In genomic region chr15:56608140-56608778, GRCh38 we compare ENCODE assay signal across 11 cellular contexts.
A peak's percentile ranks its signal among the peaks of the same experiment; 100 is the strongest.
DNase-seq lines count a peak whose midpoint lies in the region; ATAC-seq and TF ChIP-seq lines count a peak whose summit lies in the region.
"Had no signal": no experiment of that assay in that cellular context is flagged by ENCODE, and none has a peak within 500 bp of the region (broad histone marks: within the 10 kb centered on the region; RNA-seq: fewer than 3 reads in every experiment).

No MANE protein-coding gene starts in this region.

- H3K4me1 ChIP-seq in CD4-positive, alpha-beta memory T cell (ENCODE audit: insufficient read depth, low read length), result no peaks in the 10 kb centered on the region
- H3K4me1 ChIP-seq: lower lobe of right lung had no signal

- H3K9me3 Mint-ChIP-seq in CD4-positive, alpha-beta memory T cell, result peaks cover 0 to 7% (median 4%) of the 10 kb centered on the region in 8 donors

- H3K27me3 Mint-ChIP-seq in CD4-positive, alpha-beta memory T cell, result peaks cover 6 to 7% of the 10 kb centered on the region in 2 donors

- TF ChIP-seq CTCF in foreskin fibroblast (IDR thresholded peaks at IDR 0.05; ENCODE audit: low read depth, low read length), result no peak

- no peaks in the 10 kb centered on the region for H3K36me3 ChIP-seq in CD4-positive, alpha-beta memory T cell (ENCODE audit: insufficient read depth, low read length)
- H3K36me3 ChIP-seq: lower lobe of right lung had no signal

- no peak overlapping the region for H3K27ac ChIP-seq in CD4-positive, alpha-beta memory T cell (ENCODE audit: low read depth, low read length)
- H3K27ac ChIP-seq: lower lobe of right lung had no signal

- no peaks in the 10 kb centered on the region for H3K9me3 ChIP-seq in CD4-positive, alpha-beta memory T cell (ENCODE audit: control insufficient read depth in 1 of 2, low read length in 2 of 2)

- no peak overlapping the region for H3K4me3 ChIP-seq in foreskin fibroblast (ENCODE audit: low read depth in 1 of 2, low read length in 2 of 2)
- H3K4me3 ChIP-seq in CD4-positive, alpha-beta memory T cell (ENCODE audit: low read length in 2 of 2), result no peak overlapping the region
- H3K4me3 ChIP-seq: lower lobe of right lung had no signal

- POLR2A ChIA-PET in CD4-positive, alpha-beta memory T cell (lab: Charles Lee; ENCODE audit: partially characterized antibody), result no interaction called here

- DNase-seq in iris pigment epithelial cell (ENCODE audit: low read depth) (peak; percentile 39), NCI-H2029 treated with DMSO at 0.1 percent for 48 hours (lab: John Stamatoyannopoulos, UW) (no peak), foreskin fibroblast (no peak), G401 (ENCODE audit: low spot score) (no peak)
- DNase-seq in CD4-positive, alpha-beta memory T cell, result no peak
- DNase-seq: dermis blood vessel endothelial cell, lower lobe of right lung, NCI-H2227 treated with DMSO at 0.1 percent for 48 hours had no signal

- H3K4me1 Mint-ChIP-seq in CD4-positive, alpha-beta memory T cell, result peaks cover 0 to 4% (median 1%) of the 10 kb centered on the region in 4 donors

- no peak overlapping the region for H3K27ac Mint-ChIP-seq in CD4-positive, alpha-beta memory T cell

- peaks cover 0 to 5% of the 10 kb centered on the region in 2 donors for H3K36me3 Mint-ChIP-seq in CD4-positive, alpha-beta memory T cell

- H3K4me3 Mint-ChIP-seq in CD4-positive, alpha-beta memory T cell, result no peak overlapping the region

- no peaks in the 10 kb centered on the region for H3K27me3 ChIP-seq in CD4-positive, alpha-beta memory T cell (ENCODE audit: insufficient read depth, low read length)

- intact Hi-C loops in CD4-positive, alpha-beta memory T cell (cut with micrococcal nuclease), result no loop called here

- in situ Hi-C loops in G401 (cut with HindIII; ENCODE audit: low sequenced_read_pairs), result no loop called here

- CTCF ChIA-PET in CD4-positive, alpha-beta memory T cell (lab: Charles Lee; ENCODE audit: partially characterized antibody), result no interaction called here

- ATAC-seq in GM18861 (IDR thresholded peaks at IDR 0.05; ENCODE audit: unreplicated experiment), result peak; percentile 87
- ATAC-seq in GM21825 (IDR thresholded peaks at IDR 0.05; ENCODE audit: unreplicated experiment), result peak; percentile 90
- peak; percentile 92 for ATAC-seq in HG03571 (IDR thresholded peaks at IDR 0.05; ENCODE audit: unreplicated experiment)
- ATAC-seq: lower lobe of right lung had no signal
